Comparison of ENCODE assay signal across 7 cellular contexts in the genomic region with DNA sequence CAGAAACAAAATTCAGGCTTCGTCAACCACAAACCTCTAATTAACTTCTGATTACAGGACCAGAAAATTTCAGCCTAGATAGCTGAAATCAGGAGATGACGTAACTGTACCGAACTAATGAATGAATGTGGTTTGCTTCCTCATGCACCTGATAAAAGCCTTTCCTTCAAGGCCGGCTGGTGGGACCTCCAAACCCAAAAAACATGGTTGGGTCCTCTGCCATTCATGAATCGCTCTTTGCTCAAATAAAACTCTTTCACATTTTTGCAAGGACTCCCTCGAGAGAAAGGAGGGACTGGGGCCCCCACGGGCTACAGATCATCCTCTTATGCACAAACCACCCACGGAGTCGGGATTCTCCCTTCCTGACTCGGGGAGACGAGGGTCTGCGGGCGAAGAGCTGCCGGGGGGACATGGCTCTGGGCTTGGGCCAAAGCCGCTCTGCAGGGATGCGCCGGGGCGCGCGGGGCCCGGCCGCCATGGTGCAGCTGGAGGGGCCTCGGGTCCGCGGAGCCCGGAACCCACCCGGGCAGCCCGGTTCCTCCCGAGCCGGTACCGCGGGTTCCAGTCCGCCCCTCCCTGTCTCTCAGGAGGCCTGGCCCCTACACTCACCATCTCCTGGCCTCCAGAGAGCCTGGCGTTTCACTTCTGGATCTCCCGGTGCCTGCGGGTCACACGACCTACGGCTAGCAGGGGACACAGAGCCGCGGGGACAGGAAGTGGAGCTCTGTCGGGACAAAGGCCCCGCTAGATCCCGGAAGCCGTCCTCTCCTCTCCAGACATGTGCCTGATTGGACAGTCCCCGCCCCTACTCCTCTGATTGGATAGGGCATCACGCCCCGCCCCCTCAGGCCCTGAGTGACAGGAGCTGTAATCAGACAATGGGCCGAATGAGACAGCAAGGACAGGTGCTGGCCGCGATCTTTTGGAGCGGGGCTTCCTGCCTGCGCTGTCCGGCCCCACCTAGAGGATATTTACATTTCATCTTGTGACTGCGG. TPM values are rescaled to one million over a fixed set of nuclear protein-coding genes. Genes with fewer than 3 reads are reported as not detected.
DNase-seq lines count a peak whose midpoint lies in the region; ATAC-seq, FAIRE-seq and TF ChIP-seq lines count a peak whose summit lies in the region.

ZNF195 (minus strand) TSS at position 721 of the 998 bp plus-strand sequence; CDS start at position 615, 106 bp downstream.

- 1% methylated on average over 44 of the region's 54 CpGs for WGBS in hepatocyte (ENCODE audit: low lambda C conversion rate, missing lambda C conversion rate)

- H3K79me2 ChIP-seq in hepatocyte = peaks cover 51% of the 10 kb centered on the region

- peak within 1 kb of the TSS; percentile 90 for H2AFZ ChIP-seq in hepatocyte

- in situ Hi-C loops in astrocyte of the cerebellum (cut with HindIII; ENCODE audit: low sequenced_read_pairs) = no loop called here

- peak; percentile 98 for ATAC-seq in HG02981 (IDR thresholded peaks at IDR 0.05; ENCODE audit: unreplicated experiment)

- peak within 1 kb of the TSS; percentile 94 for H3K27ac ChIP-seq in hepatocyte

- H3K4me2 ChIP-seq in hepatocyte = peak within 1 kb of the TSS; percentile 87

- no peaks in the 10 kb centered on the region for H4K20me1 ChIP-seq in hepatocyte (ENCODE audit: insufficient read depth, poor library complexity, severe bottlenecking)

- H3K36me3 ChIP-seq in hepatocyte (replicated peaks; ENCODE audit: insufficient read depth, low read depth) = no peaks in the 10 kb centered on the region

- TF ChIP-seq CTCF in astrocyte of the cerebellum (IDR thresholded peaks at IDR 0.05; ENCODE audit: low read depth, low read length, missing control alignments) (no peak), hepatocyte (IDR thresholded peaks at IDR 0.05; ENCODE audit: poor library complexity) (no peak)

- H3K9me2 ChIP-seq in hepatocyte (replicated peaks; ENCODE audit: insufficient read depth) = no peaks in the 10 kb centered on the region

- peak within 1 kb of the TSS; percentile 91 for H3K4me3 ChIP-seq in astrocyte of the cerebellum (ENCODE audit: low read depth, low read length)
- peak within 1 kb of the TSS; percentile 81 for H3K4me3 ChIP-seq in hepatocyte

- peak; percentile 98 for FAIRE-seq in GM18507 (lab: Jason Lieb, UNC)

- DNase-seq in GM18507 (ENCODE audit: extremely low spot score, insufficient read length, low read depth) = peak; percentile 99
- peak; percentile 95 for DNase-seq in NCI-H2029 treated with DMSO at 0.1 percent for 48 hours (lab: John Stamatoyannopoulos, UW)
- DNase-seq in T-helper 9 cell = peak; percentile 95
- DNase-seq in astrocyte of the cerebellum (ENCODE audit: low read depth) = peak; percentile 75
- DNase-seq in hepatocyte (ENCODE audit: low spot score) = peak; percentile 98
- DNase-seq in retina = peak; percentile 95

- no peaks in the 10 kb centered on the region for H3K9me3 ChIP-seq in hepatocyte (ENCODE audit: low read depth)

- no peaks in the 10 kb centered on the region for H3K27me3 ChIP-seq in hepatocyte

- H3K4me1 ChIP-seq in hepatocyte (ENCODE audit: insufficient read depth) = peaks cover 8% of the 10 kb centered on the region

RNA-seq across cellular contexts. Expression of gene ZNF195, which starts in this region (rescaled TPM):
- total RNA-seq in hepatocyte = 33.2 and 44.1 TPM in 2 replicates
- 27.5 and 28.2 TPM in 2 replicates for polyA plus RNA-seq in hepatocyte

Comparison
In these comparisons a context has a peak if more than half of its experiments do, and no peak if none do; other contexts are left out.
1. Peak in every context shown above with its lines: DNase-seq, ATAC-seq, H3K4me3 ChIP-seq and H3K27ac ChIP-seq.